In the genomic region with DNA sequence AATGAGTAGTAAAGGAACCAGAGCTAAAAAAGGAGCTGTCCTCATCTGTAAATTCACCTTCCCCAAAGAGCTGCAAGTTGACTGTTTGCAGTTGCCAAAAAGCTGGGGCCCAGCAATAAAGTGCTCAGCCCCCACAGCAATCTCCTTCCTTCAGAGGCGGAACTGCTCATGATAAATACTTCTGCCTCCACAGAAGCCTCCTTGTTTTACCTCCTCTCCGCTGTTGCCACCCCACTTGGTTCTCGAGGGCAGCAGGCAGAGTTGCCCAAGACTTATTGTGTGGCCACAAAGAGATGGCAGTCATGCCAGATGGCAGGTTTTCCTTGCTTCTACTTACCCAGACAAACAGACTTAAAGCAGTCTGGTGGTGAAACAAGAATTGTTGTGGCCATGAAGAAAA, we compare ENCODE assay signal across 7 cellular contexts.
DNase-seq lines count a peak whose midpoint lies in the region; ATAC-seq and TF ChIP-seq lines count a peak whose summit lies in the region.

No MANE protein-coding gene starts in this region.

- H3K4me3 ChIP-seq in adrenal gland = no peak overlapping the region

- no peaks in the 10 kb centered on the region for H3K27me3 ChIP-seq in adrenal gland

- no peaks in the 10 kb centered on the region for H3K36me3 Mint-ChIP-seq in T-helper 17 cell (ENCODE audit: low read depth)

- TF ChIP-seq POLR2A in adrenal gland (IDR thresholded peaks at IDR 0.05) = no peak

- DNase-seq in HUDEP-2 (lab: John Stamatoyannopoulos, UW; ENCODE audit: unreplicated experiment in 76 of 76) (peak in 51 of 76 experiments; percentile 7 to 61 (median 30)), T-helper 17 cell (no peak), adrenal gland (no peak), NCI-H128 (lab: John Stamatoyannopoulos, UW; ENCODE audit: unreplicated experiment) (no peak), NCI-H1417 treated with DMSO at 0.1 percent for 48 hours (lab: John Stamatoyannopoulos, UW) (no peak)
- DNase-seq in stimulated activated CD8-positive, alpha-beta memory T cell treated with anti-CD3 and anti-CD28 coated beads, Interleukin-12 subunit alpha, Interleukin-12 subunit beta, amount 100 ng/mL, for 1 hour (ENCODE audit: low read depth) = peak; percentile 6

- H3K4me3 Mint-ChIP-seq in T-helper 17 cell = peak overlapping the region; percentile 77

- ATAC-seq in T-helper 17 cell = peak; percentile 27
- peak; percentile 34 for ATAC-seq in esophagus mucosa

- intact Hi-C loops in adrenal gland (cut with DNase I) = no loop called here

- H3K27ac ChIP-seq in adrenal gland = no peak overlapping the region

- H3K4me1 Mint-ChIP-seq in T-helper 17 cell = peaks cover 30% of the 10 kb centered on the region

- H3K27me3 Mint-ChIP-seq in T-helper 17 cell = no peaks in the 10 kb centered on the region

- 59 to 82% (median 69%) methylated on average over 3 of the region's 3 CpGs for WGBS in adrenal gland, 4 donors

- H3K27ac Mint-ChIP-seq in T-helper 17 cell = peak overlapping the region; percentile 76

- no peaks in the 10 kb centered on the region for H3K9me3 ChIP-seq in T-helper 17 cell (ENCODE audit: control insufficient read depth, low read length, poor library complexity, severe bottlenecking)
- no peaks in the 10 kb centered on the region for H3K9me3 ChIP-seq in adrenal gland (replicated peaks in 1 of 3)

- H3K36me3 ChIP-seq in adrenal gland (replicated peaks in 1 of 2) = no peaks in the 10 kb centered on the region

- H3K4me1 ChIP-seq in adrenal gland (replicated peaks in 1 of 2) = peaks cover 18 to 26% of the 10 kb centered on the region in 2 donors

- TF ChIP-seq CTCF in adrenal gland (IDR thresholded peaks at IDR 0.05) = no peak

Comparison
In these comparisons a context has a peak if more than half of its experiments do, and no peak if none do; other contexts are left out.
1. DNase-seq: peak in HUDEP-2 (51 of 76) and stimulated activated CD8-positive, alpha-beta memory T cell treated with anti-CD3 and anti-CD28 coated beads, Interleukin-12 subunit alpha, Interleukin-12 subunit beta, amount 100 ng/mL, for 1 hour (single experiment); none in T-helper 17 cell (0 of 3), adrenal gland (0 of 7), NCI-H128 (single experiment) and NCI-H1417 treated with DMSO at 0.1 percent for 48 hours (single experiment).